Comparison of ENCODE assay signal across 8 cellular contexts in genomic region chr4:4566359-4566758, GRCh38. TPM values are rescaled to one million over a fixed set of nuclear protein-coding genes. Genes with fewer than 3 reads are reported as not detected.
DNase-seq lines count a peak whose midpoint lies in the region; ATAC-seq, FAIRE-seq and TF ChIP-seq lines count a peak whose summit lies in the region.
"Not testable (repeated sequence)": the region's sequence is repeated elsewhere in the genome, so short reads cannot be mapped to it uniquely, and the experiment has no call there.

No MANE protein-coding gene starts in this region.

- H3K9ac ChIP-seq in HCT116 (ENCODE audit: low read length); SK-N-SH; K562 (ENCODE audit: insufficient read depth in 1 of 2, low read depth in 2 of 2, low read length in 2 of 2); HepG2 (ENCODE audit: insufficient read depth, low read depth, low read length): not testable (repeated sequence)

- in situ Hi-C loops in K562 (cut with MboI): not testable (repeated sequence)
- in situ Hi-C loops in HepG2 (cut with HindIII; ENCODE audit: extremely low pct_ligation_motif_present, low pct_unique_long_range_greater_than_20kb): loop anchor here (10.0 kb wide), 1 partner anchor 308 kb away; no protein-coding TSS in a partner anchor

- intact Hi-C loops in HCT116 (cut with micrococcal nuclease); K562 (cut with micrococcal nuclease); HepG2 (cut with micrococcal nuclease; ENCODE audit: unreplicated experiment): not testable (repeated sequence)

- RAD21 ChIA-PET in HCT116 (lab: Charles Lee; ENCODE audit: low non-redundant PET in 1 of 2, low total read pairs in 2 of 2, uncharacterized antibody in 2 of 2, unreplicated experiment in 2 of 2): not testable (repeated sequence)

- H3K27me3 ChIP-seq in HCT116 (ENCODE audit: insufficient read depth, low read length); SK-N-SH (ENCODE audit: insufficient read depth); K562 (ENCODE audit: control insufficient read depth in 2 of 2, insufficient read depth in 2 of 2, low read length in 2 of 2); HepG2 (ENCODE audit: control insufficient read depth in 1 of 2, insufficient read depth in 2 of 2, low read length in 2 of 2): not testable (repeated sequence)

- not testable (repeated sequence) for H3K9me3 ChIP-seq in A549; HCT116 (ENCODE audit: control insufficient read depth in 1 of 2, insufficient read depth in 1 of 2, low read depth in 1 of 2, low read length in 2 of 2); SK-N-SH; K562 (replicated peaks; ENCODE audit: control insufficient read depth, insufficient read depth, low read depth, low read length); HepG2 (ENCODE audit: low read length)

- not testable (repeated sequence) for H2AFZ ChIP-seq in HCT116 (ENCODE audit: low read depth, low read length, poor library complexity, severe bottlenecking); SK-N-SH (ENCODE audit: low read depth); K562 (ENCODE audit: low read depth, low read length); HepG2 (ENCODE audit: low read length)

- POLR2A ChIA-PET in A549 (lab: Yijun Ruan, JAX); HCT116 (lab: Charles Lee); SK-N-SH (lab: Yijun Ruan, JAX); K562 (lab: Yijun Ruan, JAX); HepG2 (lab: Yijun Ruan, JAX): not testable (repeated sequence)

- CTCF ChIA-PET in A549 (lab: Yijun Ruan, JAX); HCT116 (lab: Charles Lee); K562 (lab: Yijun Ruan, JAX; ENCODE audit: low intra/inter-chr PET ratio); HepG2 (lab: Yijun Ruan, JAX; ENCODE audit: low intra/inter-chr PET ratio, low total read pairs): not testable (repeated sequence)
- CTCF ChIA-PET in SK-N-SH (lab: Yijun Ruan, JAX): interaction anchor here (0.6 to 0.9 kb wide), 2 partner anchors 78 to 340 kb away, joined by 3 to 4 read pairs; no protein-coding TSS in a partner anchor

- not testable (repeated sequence) for H3K79me2 ChIP-seq in HCT116 (ENCODE audit: insufficient read depth, low read length); SK-N-SH (ENCODE audit: insufficient read depth); K562 (ENCODE audit: control insufficient read depth, insufficient read depth, low read length); HepG2 (ENCODE audit: insufficient read depth, low read length)

- H3K27ac ChIP-seq in A549; HCT116 (ENCODE audit: low read depth, low read length); SK-N-SH (ENCODE audit: low read depth in 2 of 2, low read length in 1 of 2); K562 (ENCODE audit: extremely low read depth, low read depth, low read length); HepG2 (ENCODE audit: extremely low read length, insufficient read depth, low read length): not testable (repeated sequence)

- H4K20me1 ChIP-seq in HCT116 (ENCODE audit: insufficient read depth); SK-N-SH (ENCODE audit: insufficient read depth); K562 (replicated peaks; ENCODE audit: control insufficient read depth, insufficient read depth, low read length); HepG2 (ENCODE audit: insufficient read depth, low read length): not testable (repeated sequence)

- not testable (repeated sequence) for H3F3A ChIP-seq in SK-N-SH (replicated peaks; ENCODE audit: insufficient read depth)

- TF ChIP-seq EP300 in A549 (IDR thresholded peaks at IDR 0.05); SK-N-SH (IDR thresholded peaks at IDR 0.05; ENCODE audit: borderline replicate concordance in 1 of 2, low read depth in 1 of 2, low read length in 1 of 2); K562 (IDR thresholded peaks at IDR 0.05; ENCODE audit: low read length); HepG2 (IDR thresholded peaks at IDR 0.05; ENCODE audit: low read depth in 2 of 2, low read length in 2 of 2); HepG2 (CRISPR knock-in tag; IDR thresholded peaks at IDR 0.05; ENCODE audit: borderline replicate concordance): not testable (repeated sequence)

- H3K9me1 ChIP-seq in K562 (ENCODE audit: control insufficient read depth, insufficient read depth, low read length): not testable (repeated sequence)

- not testable (repeated sequence) for H3K4me3 ChIP-seq in A549; HCT116 (replicated peaks in 1 of 2; ENCODE audit: low read depth in 1 of 2, low read length in 2 of 2); SK-N-SH (ENCODE audit: low read depth in 2 of 2, low read length in 1 of 2); K562; HepG2 (replicated peaks in 1 of 3; ENCODE audit: insufficient read depth in 1 of 3, low read depth in 2 of 3, low read length in 3 of 3)

- not testable (repeated sequence) for H3K9me2 ChIP-seq in HCT116 (ENCODE audit: insufficient read depth); SK-N-SH

- not testable (repeated sequence) for H3K36me3 ChIP-seq in HCT116 (ENCODE audit: control insufficient read depth in 1 of 2, insufficient read depth in 2 of 2, low read length in 2 of 2); SK-N-SH (replicated peaks in 1 of 2; ENCODE audit: control insufficient read depth in 1 of 2, insufficient read depth in 2 of 2, low read length in 1 of 2); K562 (ENCODE audit: control insufficient read depth, insufficient read depth, low read length)
- peaks cover 1 to 20% of the 10 kb centered on the region in 2 experiments; a peak in 1 of 5 replicates for H3K36me3 ChIP-seq in HepG2 (replicated peaks in 1 of 2; ENCODE audit: control insufficient read depth in 1 of 2, insufficient read depth in 2 of 2, low read length in 2 of 2)

- H3K4me2 ChIP-seq in A549; HCT116 (ENCODE audit: low read length); SK-N-SH; K562 (ENCODE audit: insufficient read depth, low read length); HepG2 (ENCODE audit: low read depth, low read length): not testable (repeated sequence)

- ATAC-seq in A549: peak; percentile 88 to 92; a peak in 5 of 6 replicates
- ATAC-seq in HCT116: peak; percentile 93
- peak; percentile 87 for ATAC-seq in K562
- ATAC-seq in HepG2: peak; percentile 82

- not testable (repeated sequence) for DNase-seq in A549 (ENCODE audit: low read depth in 1 of 2, low spot score in 1 of 2); GM19239 (ENCODE audit: insufficient read length, low spot score); HCT116 (ENCODE audit: low read depth, low spot score); SK-N-SH; K562 (ENCODE audit: extremely low read depth in 1 of 4, low spot score in 3 of 4); HepG2 (ENCODE audit: low spot score); urothelium cell line (ENCODE audit: low spot score)
- DNase-seq in NCI-H69 (lab: John Stamatoyannopoulos, UW): peak; percentile 6

- not testable (repeated sequence) for TF ChIP-seq POLR2A in A549 (IDR thresholded peaks at IDR 0.05; ENCODE audit: low read length); HCT116 (IDR thresholded peaks at IDR 0.05; ENCODE audit: borderline replicate concordance, extremely low read depth, insufficient read depth, insufficient read length); K562 (conservative IDR thresholded peaks at IDR 0.05); HepG2 (IDR thresholded peaks at IDR 0.05; ENCODE audit: insufficient read depth in 1 of 2, low read depth in 2 of 2, low read length in 2 of 2)

- TF ChIP-seq CTCF in A549 (IDR thresholded peaks at IDR 0.05); HCT116 (IDR thresholded peaks at IDR 0.05 in 2 of 3, conservative IDR thresholded peaks at IDR 0.05 in 1 of 3; ENCODE audit: borderline replicate concordance in 1 of 3, insufficient read depth in 1 of 3, low read depth in 2 of 3, low read length in 2 of 3); K562 (IDR thresholded peaks at IDR 0.05 in 2 of 3, conservative IDR thresholded peaks at IDR 0.05 in 1 of 3; ENCODE audit: insufficient read depth in 2 of 3, low read depth in 1 of 3, low read length in 3 of 3): not testable (repeated sequence)
- TF ChIP-seq CTCF in SK-N-SH (IDR thresholded peaks at IDR 0.05) (peak; percentile 37; the same call in 1 of the 2 replicates), HepG2 (CRISPR knock-in tag; IDR thresholded peaks at IDR 0.05) (peak; percentile 33)

- not testable (repeated sequence) for TF ChIP-seq RAD21 in A549 (conservative IDR thresholded peaks at IDR 0.05 in 1 of 2, IDR thresholded peaks at IDR 0.05 in 1 of 2); SK-N-SH (IDR thresholded peaks at IDR 0.05; ENCODE audit: low read length); K562 (CRISPR knock-in tag; conservative IDR thresholded peaks at IDR 0.05 in 1 of 2, IDR thresholded peaks at IDR 0.05 in 1 of 2); HepG2 (CRISPR knock-in tag; IDR thresholded peaks at IDR 0.05)
- TF ChIP-seq RAD21 in HCT116 (IDR thresholded peaks at IDR 0.05; ENCODE audit: low read depth): peak; percentile 14; the same call in 1 of the 2 replicates

- H3K4me1 ChIP-seq in A549; HCT116 (ENCODE audit: control insufficient read depth in 1 of 2, insufficient read depth in 2 of 2, low read length in 2 of 2); SK-N-SH (ENCODE audit: control insufficient read depth in 1 of 2, insufficient read depth in 2 of 2, low read depth in 1 of 2, low read length in 1 of 2); K562 (replicated peaks in 1 of 2; ENCODE audit: control insufficient read depth in 2 of 2, insufficient read depth in 2 of 2, low read length in 2 of 2); HepG2 (ENCODE audit: insufficient read depth, low read length): not testable (repeated sequence)

- peak; percentile 67 for FAIRE-seq in A549 (lab: Jason Lieb, UNC)
- peak; percentile 35 for FAIRE-seq in GM19239 (lab: Jason Lieb, UNC)
- FAIRE-seq in K562 (lab: Jason Lieb, UNC): peak; percentile 79
- peak; percentile 87 for FAIRE-seq in HepG2 (lab: Jason Lieb, UNC)
- peak; percentile 53 for FAIRE-seq in urothelium cell line (lab: Jason Lieb, UNC)

- not testable (repeated sequence) for BruUV-seq in HCT116 (replicated peaks; lab: Mats Ljungman, UMichigan); K562 (replicated peaks; lab: Mats Ljungman, UMichigan); HepG2 (replicated peaks; lab: Mats Ljungman, UMichigan)

RNA-seq across cellular contexts. Expression of gene STX18, which starts 24.5 kb away (rescaled TPM):
- polyA plus RNA-seq in A549 (2011; rRNA removed) (15.1 and 19.6 TPM in 2 replicates), A549 (2017; fragmentation: RNase III; extraction: RNeasy Plus Mini Kit Qiagen cat#74134 plus additional on column Dnase treatment) (13.4 to 15.5 TPM (median 14.8 TPM) in 3 replicates), SK-N-SH (2012; rRNA removed) (17.3 and 22.3 TPM in 2 replicates), K562 (2011; rRNA removed) (21.5 and 24.9 TPM in 2 replicates), K562 (2014; fragmentation: Illumina TruSeq; extraction: Trizol) (30.9 and 41.7 TPM in 2 replicates), K562 (2014; fragmentation: Nextera tagmentation; extraction: Ambion mirVana) (1 to 10 TPM; 6.2 to 6.7 TPM), K562 (2014; rRNA removed) (22.8 and 23.1 TPM in 2 replicates), HepG2 (2011; rRNA removed) (23.9 TPM in 2 replicates)
- 12.6 and 15.1 TPM in 2 replicates for polyA plus RNA-seq in A549 (2012; cell fraction: cytosol; rRNA removed)
- 15.1 and 28.4 TPM in 2 replicates for polyA plus RNA-seq in A549 (2012; cell fraction: nucleus; rRNA removed)
- 15.6 and 17.6 TPM in 2 replicates for polyA minus RNA-seq in A549 (2011; rRNA and poly(A)+ RNA removed)
- total RNA-seq in HCT116 (2021; ENCODE audit: unreplicated experiment) (18.5 TPM), K562 (2014; rRNA removed) (18.5 and 22.7 TPM in 2 replicates), K562 (2014; rRNA removed; fragmentation: Illumina TruSeq; extraction: Trizol) (26.3 and 28.2 TPM in 2 replicates), K562 (2015; rRNA removed; fragmentation: Illumina TruSeq; extraction: Trizol) (22.7 and 22.8 TPM in 2 replicates), K562 (2021) (20.3 and 20.6 TPM in 2 replicates), HepG2 (2016; rRNA removed; fragmentation: Illumina TruSeq; extraction: Trizol) (37.1 and 41.2 TPM in 2 replicates)
- 15.7 and 18.6 TPM in 2 replicates for polyA plus RNA-seq in HCT116 (2012)
- 16.2 and 18.5 TPM in 2 replicates for polyA plus RNA-seq in SK-N-SH (2012; cell fraction: cytosol; rRNA removed)
- polyA plus RNA-seq in SK-N-SH (2012; cell fraction: nucleus; rRNA removed): 32.5 and 40.2 TPM in 2 replicates
- total RNA-seq in K562 (2011; cell fraction: chromatin; rRNA removed; ENCODE audit: low replicate concordance): 32.0 and 52.5 TPM in 2 replicates
- 17.0 and 17.2 TPM in 2 replicates for total RNA-seq in K562 (2011; cell fraction: nucleolus; rRNA removed)
- total RNA-seq in K562 (2011; cell fraction: nucleoplasm; rRNA removed): 26.4 and 28.0 TPM in 2 replicates
- 13.4 and 14.4 TPM in 2 replicates for polyA plus RNA-seq in K562 (2011; cell fraction: cytosol; rRNA removed)
- polyA plus RNA-seq in K562 (2011; cell fraction: nucleus; rRNA removed): 28.2 and 30.1 TPM in 2 replicates
- polyA plus RNA-seq in K562 (2012): 19.0 and 19.6 TPM in 2 replicates
- 19.9 and 29.4 TPM in 2 replicates for polyA minus RNA-seq in K562 (2011; rRNA and poly(A)+ RNA removed)
- polyA minus RNA-seq in K562 (2011; cell fraction: cytosol; rRNA and poly(A)+ RNA removed): 7.5 and 9.5 TPM in 2 replicates
- 14.1 and 31.0 TPM in 2 replicates for polyA minus RNA-seq in K562 (2011; cell fraction: nucleus; rRNA and poly(A)+ RNA removed)
- 11.5 and 14.0 TPM in 2 replicates for total RNA-seq in HepG2 (2016; cell fraction: cytosol; rRNA removed; fragmentation: Illumina TruSeq; extraction: Trizol; ENCODE audit: low read depth)
- 40.9 and 44.1 TPM in 2 replicates for total RNA-seq in HepG2 (2016; cell fraction: insoluble cytoplasmic fraction; rRNA removed; fragmentation: Illumina TruSeq; extraction: Trizol)
- total RNA-seq in HepG2 (2016; cell fraction: membrane; rRNA removed; fragmentation: Illumina TruSeq; extraction: Trizol): 12.6 and 15.9 TPM in 2 replicates
- total RNA-seq in HepG2 (2016; cell fraction: nucleus; rRNA removed; fragmentation: Illumina TruSeq; extraction: Trizol): 24.4 and 27.9 TPM in 2 replicates
- 17.9 and 20.1 TPM in 2 replicates for polyA plus RNA-seq in HepG2 (2011; cell fraction: cytosol; rRNA removed)
- 24.6 and 26.7 TPM in 2 replicates for polyA plus RNA-seq in HepG2 (2011; cell fraction: nucleus; rRNA removed)
- polyA plus RNA-seq in HepG2 (2012): 22.7 and 31.3 TPM in 2 replicates
- 4.8 and 5.9 TPM in 2 replicates for polyA plus RNA-seq in HepG2 (2016; cell fraction: cytosol; fragmentation: Illumina TruSeq; extraction: Trizol; ENCODE audit: low read depth)
- 50.8 and 51.9 TPM in 2 replicates for polyA plus RNA-seq in HepG2 (2016; cell fraction: insoluble cytoplasmic fraction; fragmentation: Illumina TruSeq; extraction: Trizol; ENCODE audit: low read depth)
- 7.5 and 10.0 TPM in 2 replicates for polyA plus RNA-seq in HepG2 (2016; cell fraction: membrane; fragmentation: Illumina TruSeq; extraction: Trizol; ENCODE audit: low read depth)
- 47.1 and 53.3 TPM in 2 replicates for polyA plus RNA-seq in HepG2 (2016; cell fraction: nucleus; fragmentation: Illumina TruSeq; extraction: Trizol; ENCODE audit: insufficient read depth, low read depth)
- polyA minus RNA-seq in HepG2 (2011; rRNA and poly(A)+ RNA removed; ENCODE audit: low replicate concordance): 11.7 and 20.0 TPM in 2 replicates
- polyA minus RNA-seq in HepG2 (2011; cell fraction: cytosol; rRNA and poly(A)+ RNA removed): 8.2 and 11.2 TPM in 2 replicates
- polyA minus RNA-seq in HepG2 (2011; cell fraction: nucleus; rRNA and poly(A)+ RNA removed): 42.9 and 44.3 TPM in 2 replicates
